Comparison of ENCODE assay signal across 8 cellular contexts in the genomic region with DNA sequence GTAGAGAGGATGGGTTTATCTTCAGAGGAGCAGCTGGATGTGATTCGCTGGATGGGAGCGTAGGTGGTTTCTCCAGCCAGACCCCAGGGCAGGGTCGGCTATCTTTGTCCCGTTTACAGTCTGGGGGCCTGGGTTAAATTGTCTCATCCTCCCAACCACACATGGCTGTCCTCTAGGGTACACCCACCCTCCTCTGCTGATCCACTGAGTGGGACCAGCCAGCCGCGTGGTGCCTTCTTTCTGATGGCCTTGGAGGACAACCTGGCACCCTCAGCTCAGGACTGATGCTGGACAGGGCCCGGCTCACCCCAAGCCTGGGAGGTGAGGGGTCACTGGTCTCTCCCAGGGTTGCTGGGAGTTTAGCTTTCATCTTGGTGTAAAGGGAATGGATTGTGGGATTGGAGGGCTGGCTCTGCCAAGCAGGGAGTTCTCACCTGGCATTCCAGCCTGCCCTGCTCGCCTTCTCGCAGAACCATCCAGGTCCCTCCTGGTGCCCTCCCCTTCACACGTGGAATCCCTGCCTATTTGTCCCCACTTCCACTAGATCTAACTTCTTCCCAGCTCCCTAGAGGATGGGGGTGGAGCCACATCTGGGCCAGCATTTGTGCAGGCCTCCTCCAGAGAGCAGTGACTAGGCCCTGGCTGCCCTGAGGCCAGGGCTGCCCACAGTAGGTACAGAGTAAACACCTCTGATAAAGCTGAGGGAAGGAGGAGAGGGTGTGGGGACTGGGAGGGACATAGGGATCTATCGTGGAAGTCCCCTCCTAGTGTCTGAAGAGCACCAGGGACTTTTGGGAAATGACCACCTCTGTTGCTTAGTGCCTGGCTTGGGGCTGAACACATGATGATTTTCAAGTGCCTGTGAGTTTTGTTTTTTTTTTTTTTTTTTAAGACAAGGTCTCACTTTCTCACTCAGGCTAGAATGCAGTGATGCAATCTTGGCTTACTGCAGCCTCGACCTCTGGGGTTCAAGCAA. TPM values are rescaled to one million over a fixed set of nuclear protein-coding genes. Genes with fewer than 3 reads are reported as not detected.
A peak's percentile ranks its signal among the peaks of the same experiment; 100 is the strongest.
DNase-seq lines count a peak whose midpoint lies in the region; ATAC-seq, FAIRE-seq and TF ChIP-seq lines count a peak whose summit lies in the region.

No MANE protein-coding gene starts in this region.

- no peak overlapping the region for H4K91ac ChIP-seq in neuronal stem cell (ENCODE audit: low read depth, low read length, poor library complexity)

- H2BK120ac ChIP-seq in neuronal stem cell (ENCODE audit: low read depth, low read length) = peak overlapping the region; percentile 64

- no peak for FAIRE-seq in RCC 7860 (lab: Jason Lieb, UNC)

- no peak overlapping the region for H2AK5ac ChIP-seq in neuronal stem cell (ENCODE audit: low read depth, low read length)

- H3K27ac ChIP-seq in DOHH2 (ENCODE audit: low read depth, low read length) (peak overlapping the region; percentile 90), endodermal cell (ENCODE audit: low read depth, low read length) (no peak overlapping the region), neuronal stem cell (replicated peaks; ENCODE audit: low read length) (no peak overlapping the region)

- peaks cover 24% of the 10 kb centered on the region for H4K20me1 ChIP-seq in DOHH2 (ENCODE audit: control insufficient read depth, insufficient read depth, low read depth, low read length)

- H3K18ac ChIP-seq in neuronal stem cell (ENCODE audit: low read length) = peak overlapping the region; percentile 48

- H3F3A ChIP-seq in DOHH2 (ENCODE audit: control insufficient read depth, insufficient read depth) = peaks cover 7% of the 10 kb centered on the region; the same call in 1 of the 2 replicates

- H3K36me3 ChIP-seq in DOHH2 (ENCODE audit: control insufficient read depth, low read length) = peaks cover 63% of the 10 kb centered on the region
- no peaks in the 10 kb centered on the region for H3K36me3 ChIP-seq in endodermal cell (ENCODE audit: control insufficient read depth, insufficient read depth, low read length)
- H3K36me3 ChIP-seq in neuronal stem cell (replicated peaks in 1 of 2; ENCODE audit: control insufficient read depth in 2 of 2, insufficient read depth in 2 of 2, low read length in 2 of 2) = no peaks in the 10 kb centered on the region

- no peak overlapping the region for H2BK15ac ChIP-seq in neuronal stem cell (ENCODE audit: low read length)

- TF ChIP-seq CTCF in DOHH2 (IDR thresholded peaks at IDR 0.05; ENCODE audit: low read depth, low read length, poor library complexity, severe bottlenecking) (no peak), endodermal cell (conservative IDR thresholded peaks at IDR 0.05) (no peak)

- H3K14ac ChIP-seq in neuronal stem cell (ENCODE audit: low read length) = no peak overlapping the region

- peak overlapping the region; percentile 76 for H3K23ac ChIP-seq in neuronal stem cell (ENCODE audit: low read depth, low read length, poor library complexity)

- H3K9ac ChIP-seq in endodermal cell (ENCODE audit: extremely low read depth, low read length, poor library complexity, severe bottlenecking) = no peak overlapping the region
- no peak overlapping the region for H3K9ac ChIP-seq in neuronal stem cell (ENCODE audit: low read depth, low read length, poor library complexity)

- H2BK5ac ChIP-seq in neuronal stem cell (ENCODE audit: low read length) = no peak overlapping the region

- H4K8ac ChIP-seq in neuronal stem cell (ENCODE audit: low read depth, low read length) = no peak overlapping the region

- peaks cover 9% of the 10 kb centered on the region for H3K36me3 Mint-ChIP-seq in endodermal cell (ENCODE audit: low read depth)

- peak overlapping the region; percentile 59 for H2BK12ac ChIP-seq in neuronal stem cell (ENCODE audit: low read length)

- peak overlapping the region; percentile 81 for H3K4me2 ChIP-seq in DOHH2 (ENCODE audit: low read length)
- H3K4me2 ChIP-seq in neuronal stem cell (ENCODE audit: insufficient read depth, low read length, poor library complexity, severe bottlenecking) = no peak overlapping the region

- DNase-seq in MV-4-11 (lab: John Stamatoyannopoulos, UW) = peak; percentile 10
- no peak for DNase-seq in endodermal cell
- no peak for DNase-seq in neuronal stem cell (ENCODE audit: low spot score)
- no peak for DNase-seq in RCC 7860 (ENCODE audit: low spot score)
- no peak for DNase-seq in C1 segment of cervical spinal cord (lab: John Stamatoyannopoulos, UW)
- DNase-seq in DMS153 treated with DMSO at 0.1 percent for 48 hours (lab: John Stamatoyannopoulos, UW; ENCODE audit: unreplicated experiment) = no peak

- H3K4me3 Mint-ChIP-seq in endodermal cell = peak overlapping the region; percentile 79

- no peaks in the 10 kb centered on the region for H3K9me3 ChIP-seq in DOHH2 (ENCODE audit: control insufficient read depth, insufficient read depth, low read length)
- no peaks in the 10 kb centered on the region for H3K9me3 ChIP-seq in endodermal cell (ENCODE audit: control insufficient read depth, low read length)
- no peaks in the 10 kb centered on the region for H3K9me3 ChIP-seq in neuronal stem cell (replicated peaks in 1 of 2; ENCODE audit: control insufficient read depth in 2 of 2, insufficient read depth in 1 of 2, low read depth in 1 of 2, low read length in 2 of 2)

- no peaks in the 10 kb centered on the region for H3K27me3 ChIP-seq in DOHH2 (ENCODE audit: control insufficient read depth, low read length)
- peaks cover 33% of the 10 kb centered on the region for H3K27me3 ChIP-seq in endodermal cell (ENCODE audit: control insufficient read depth, insufficient read depth, low read length, poor library complexity, severe bottlenecking)
- H3K27me3 ChIP-seq in neuronal stem cell (ENCODE audit: control insufficient read depth in 3 of 3, insufficient read depth in 3 of 3, low read depth in 1 of 3, low read length in 3 of 3) = peaks cover 6 to 43% (median 27%) of the 10 kb centered on the region in 3 experiments

- no peak for ATAC-seq in HG02610 (IDR thresholded peaks at IDR 0.05; ENCODE audit: unreplicated experiment)

- peaks cover 73% of the 10 kb centered on the region for H3K4me1 ChIP-seq in DOHH2 (ENCODE audit: control insufficient read depth, low read length)
- no peaks in the 10 kb centered on the region for H3K4me1 ChIP-seq in endodermal cell (ENCODE audit: control insufficient read depth, insufficient read depth, low read length)
- peaks cover 8 to 9% of the 10 kb centered on the region in 2 donors for H3K4me1 ChIP-seq in neuronal stem cell (ENCODE audit: control insufficient read depth in 2 of 2, insufficient read depth in 1 of 2, low read depth in 1 of 2, low read length in 2 of 2)

- H3K4me3 ChIP-seq in DOHH2 (ENCODE audit: low read length) = peak overlapping the region; percentile 91
- peak overlapping the region; percentile 83 for H3K4me3 ChIP-seq in endodermal cell (ENCODE audit: low read length)
- H3K4me3 ChIP-seq in neuronal stem cell (ENCODE audit: low read length in 2 of 2) = no peak overlapping the region

- peaks cover 19% of the 10 kb centered on the region for H3K27me3 Mint-ChIP-seq in endodermal cell (ENCODE audit: insufficient read depth)

- peaks cover 37% of the 10 kb centered on the region for H3K4me1 Mint-ChIP-seq in endodermal cell

- H3K9me3 Mint-ChIP-seq in endodermal cell = no peaks in the 10 kb centered on the region

- 65 to 70% methylated on average over 3 to 12 of the region's 12 CpGs for WGBS in endodermal cell (ENCODE audit: insufficient coverage in 1 of 2, insufficient read length in 1 of 2), 2 experiments
- no CpG with 5 or more reads among the region's 12 CpGs for WGBS in neuronal stem cell (ENCODE audit: extremely low coverage in 2 of 2, insufficient read length in 2 of 2, insufficient replicate concordance in 1 of 2), 2 donors

- no peaks in the 10 kb centered on the region for H3K79me1 ChIP-seq in neuronal stem cell (ENCODE audit: low read depth, low read length)

- H3K79me2 ChIP-seq in DOHH2 (ENCODE audit: control insufficient read depth, low read length) = peaks cover 65% of the 10 kb centered on the region

- H2AFZ ChIP-seq in neuronal stem cell (ENCODE audit: low read length) = no peak overlapping the region

- peak overlapping the region; percentile 37 for H3K27ac Mint-ChIP-seq in endodermal cell

- peak overlapping the region; percentile 43 for H3K4ac ChIP-seq in neuronal stem cell (ENCODE audit: low read length)

- no peaks in the 10 kb centered on the region for H3K9me2 ChIP-seq in DOHH2 (replicated peaks; ENCODE audit: control insufficient read depth, low read length)

RNA-seq across cellular contexts. Expression of a gene that starts 1.6 kb away (rescaled TPM):
- total RNA-seq in endodermal cell = 10 to 100 TPM; 29.6 to 33.3 TPM
- 6.0 TPM for polyA plus RNA-seq in endodermal cell (2013, experiment 1 of 2)
- 6.6 TPM for polyA plus RNA-seq in endodermal cell (2013, experiment 2 of 2)
- 1.4 TPM for polyA plus RNA-seq in neuronal stem cell (2013, experiment 1 of 2)
- 1.4 TPM for polyA plus RNA-seq in neuronal stem cell (2013, experiment 2 of 2)

RNA-seq across cellular contexts. Expression of a gene that starts 42.7 kb away (rescaled TPM):
- 10 to 100 TPM; 39.9 to 41.2 TPM for total RNA-seq in endodermal cell
- 28.1 TPM for polyA plus RNA-seq in endodermal cell (2013, experiment 1 of 2)
- polyA plus RNA-seq in endodermal cell (2013, experiment 2 of 2) = 27.8 TPM
- polyA plus RNA-seq in neuronal stem cell (2013, experiment 1 of 2) = 14.5 TPM
- polyA plus RNA-seq in neuronal stem cell (2013, experiment 2 of 2) = 14.1 TPM

Comparison
In these comparisons a context has a peak if more than half of its experiments do, and no peak if none do; other contexts are left out.
1. H3K4me3 ChIP-seq: peak in DOHH2 (single experiment) and endodermal cell (single experiment); none in neuronal stem cell (0 of 2).